9 cellular contexts compared by ENCODE assay signal in the genomic region with DNA sequence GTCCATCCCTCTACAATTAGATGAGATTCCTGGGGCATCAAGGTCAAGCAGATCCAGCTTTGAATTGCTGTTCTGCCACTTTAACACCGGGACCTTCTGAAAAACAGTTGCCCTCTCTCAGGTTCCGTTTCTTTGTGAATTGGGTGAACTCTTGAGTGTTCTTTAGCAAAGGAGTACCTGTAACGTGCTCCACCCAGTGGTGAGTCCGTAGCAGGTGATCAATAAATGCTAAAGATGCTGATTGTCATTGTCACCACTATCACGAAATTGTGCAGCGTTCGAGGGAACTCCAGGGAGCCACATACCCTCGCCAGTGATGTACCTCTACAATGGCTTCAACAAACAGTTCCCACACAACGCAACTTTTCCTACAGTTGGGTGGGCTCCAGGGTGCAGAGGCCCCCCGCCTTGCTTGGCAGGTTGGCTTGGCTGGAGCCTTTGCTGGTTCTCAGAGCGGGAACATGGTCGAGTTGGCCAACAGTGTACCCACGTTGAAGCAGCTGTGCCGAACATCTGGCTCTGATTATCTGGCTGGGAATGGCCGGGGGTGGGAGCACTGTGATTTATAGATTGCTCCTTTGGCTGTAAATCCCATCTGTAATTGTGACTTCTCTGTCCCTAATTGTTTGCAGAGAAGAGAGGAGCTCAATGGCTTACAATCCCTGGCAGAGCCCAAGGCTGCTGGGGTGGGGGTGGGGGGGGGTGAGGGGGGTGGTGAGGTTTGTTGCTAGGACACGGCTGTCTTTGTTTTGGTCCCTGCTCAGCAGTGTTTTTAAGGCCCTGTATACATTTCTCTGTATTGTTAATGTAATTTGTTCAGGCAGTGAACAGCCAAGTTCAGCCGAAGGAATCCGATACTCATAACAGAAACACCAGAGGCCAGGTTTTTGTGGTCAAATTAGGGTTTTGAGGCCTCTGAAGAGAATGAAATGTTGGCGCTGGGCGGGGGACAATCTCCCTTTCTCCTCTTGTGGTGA.
DNase-seq lines count a peak whose midpoint lies in the region; ATAC-seq and TF ChIP-seq lines count a peak whose summit lies in the region.
"Had no signal": no experiment of that assay in that cellular context is flagged by ENCODE, and none has a peak within 500 bp of the region (broad histone marks: within the 10 kb centered on the region; RNA-seq: fewer than 3 reads in every experiment).

No MANE protein-coding gene starts in this region.

- peaks cover 51% of the 10 kb centered on the region for H3K4me1 Mint-ChIP-seq in osteocyte (ENCODE audit: unreplicated experiment)
- H3K4me1 Mint-ChIP-seq in naive thymus-derived CD8-positive, alpha-beta T cell = no peaks in the 10 kb centered on the region
- peaks cover 4% of the 10 kb centered on the region for H3K4me1 Mint-ChIP-seq in activated T-helper 1 cell treated with anti-CD3 and anti-CD28 coated beads, Interleukin-12 subunit alpha, Interleukin-12 subunit beta, Interleukin-2, Interleukin-4 antibody, amounts not matched to agents 30 ng/mL and 10 ng/mL and 1 ng/mL, durations not matched to agents 14 hours and 24 hours and 36 hours (ENCODE audit: low read depth)
- H3K4me1 Mint-ChIP-seq: activated naive CD8-positive, alpha-beta T cell treated with anti-CD3 and anti-CD28 coated beads, Interleukin-2, amount 10 ng/mL, durations not matched to agents 7 days and 5 days had no signal

- ATAC-seq in naive thymus-derived CD8-positive, alpha-beta T cell = no peak

- POLR2A ChIA-PET in naive thymus-derived CD8-positive, alpha-beta T cell (lab: Charles Lee) = no interaction called here

- intact Hi-C loops in esophagus squamous epithelium (cut with DNase I) = no loop called here
- intact Hi-C loops in activated T-helper 1 cell treated with anti-CD3 and anti-CD28 coated beads, Interleukin-12 subunit alpha, Interleukin-12 subunit beta, Interleukin-2, Interleukin-4 antibody, amounts not matched to agents 30 ng/mL and 10 ng/mL and 1 ng/mL, durations not matched to agents 14 hours and 24 hours and 36 hours (cut with micrococcal nuclease) = no loop called here

- H3K27ac Mint-ChIP-seq in osteocyte (ENCODE audit: unreplicated experiment) = peak overlapping the region; percentile 100
- no peak overlapping the region for H3K27ac Mint-ChIP-seq in naive thymus-derived CD8-positive, alpha-beta T cell
- no peak overlapping the region for H3K27ac Mint-ChIP-seq in activated T-helper 1 cell treated with anti-CD3 and anti-CD28 coated beads, Interleukin-12 subunit alpha, Interleukin-12 subunit beta, Interleukin-2, Interleukin-4 antibody, amounts not matched to agents 30 ng/mL and 10 ng/mL and 1 ng/mL, durations not matched to agents 14 hours and 24 hours and 36 hours
- H3K27ac Mint-ChIP-seq: activated naive CD8-positive, alpha-beta T cell treated with anti-CD3 and anti-CD28 coated beads, Interleukin-2, amount 10 ng/mL, durations not matched to agents 7 days and 5 days had no signal

- peak; percentile 45 for DNase-seq in DMS79 treated with DMSO at 0.1 percent for 48 hours (lab: John Stamatoyannopoulos, UW)
- DNase-seq in NCI-H2227 (lab: John Stamatoyannopoulos, UW; ENCODE audit: unreplicated experiment) = peak; percentile 65
- DNase-seq in esophagus squamous epithelium (lab: John Stamatoyannopoulos, UW) = no peak
- no peak for DNase-seq in osteocyte (ENCODE audit: extremely low spot score, unreplicated experiment)
- DNase-seq in naive thymus-derived CD8-positive, alpha-beta T cell = no peak
- DNase-seq in activated T-helper 1 cell treated with anti-CD3 and anti-CD28 coated beads, Interleukin-12 subunit alpha, Interleukin-12 subunit beta, Interleukin-2, Interleukin-4 antibody, amounts not matched to agents 30 ng/mL and 10 ng/mL and 1 ng/mL, durations not matched to agents 14 hours and 24 hours and 36 hours (ENCODE audit: low spot score) = no peak
- no peak for DNase-seq in activated CD4-positive, alpha-beta T cell treated with anti-CD3 and anti-CD28 coated beads, Interleukin-2, amount 50 U/mL, for 4 hours
- no peak for DNase-seq in NCI-H446 (lab: John Stamatoyannopoulos, UW)
- DNase-seq: activated naive CD8-positive, alpha-beta T cell treated with anti-CD3 and anti-CD28 coated beads, Interleukin-2, amount 10 ng/mL, durations not matched to agents 7 days and 5 days had no signal

- peaks cover 3% of the 10 kb centered on the region for H3K36me3 Mint-ChIP-seq in osteocyte (ENCODE audit: unreplicated experiment)
- no peaks in the 10 kb centered on the region for H3K36me3 Mint-ChIP-seq in naive thymus-derived CD8-positive, alpha-beta T cell
- no peaks in the 10 kb centered on the region for H3K36me3 Mint-ChIP-seq in activated T-helper 1 cell treated with anti-CD3 and anti-CD28 coated beads, Interleukin-12 subunit alpha, Interleukin-12 subunit beta, Interleukin-2, Interleukin-4 antibody, amounts not matched to agents 30 ng/mL and 10 ng/mL and 1 ng/mL, durations not matched to agents 14 hours and 24 hours and 36 hours (ENCODE audit: low read depth)
- H3K36me3 Mint-ChIP-seq: activated naive CD8-positive, alpha-beta T cell treated with anti-CD3 and anti-CD28 coated beads, Interleukin-2, amount 10 ng/mL, durations not matched to agents 7 days and 5 days had no signal

- no peaks in the 10 kb centered on the region for H3K9me3 ChIP-seq in esophagus squamous epithelium

- no peak for TF ChIP-seq POLR2A in esophagus squamous epithelium (IDR thresholded peaks at IDR 0.05)

- no peaks in the 10 kb centered on the region for H3K27me3 Mint-ChIP-seq in osteocyte (ENCODE audit: unreplicated experiment)
- H3K27me3 Mint-ChIP-seq in naive thymus-derived CD8-positive, alpha-beta T cell = peaks cover 20 to 36% (median 22%) of the 10 kb centered on the region in 5 donors
- H3K27me3 Mint-ChIP-seq in activated T-helper 1 cell treated with anti-CD3 and anti-CD28 coated beads, Interleukin-12 subunit alpha, Interleukin-12 subunit beta, Interleukin-2, Interleukin-4 antibody, amounts not matched to agents 30 ng/mL and 10 ng/mL and 1 ng/mL, durations not matched to agents 14 hours and 24 hours and 36 hours (ENCODE audit: insufficient read depth) = peaks cover 11% of the 10 kb centered on the region

- WGBS in esophagus squamous epithelium, 2 donors = 54 to 63% methylated on average over 15 to 16 of the region's 20 CpGs

- H3K27me3 ChIP-seq in esophagus squamous epithelium = no peaks in the 10 kb centered on the region

- H3K4me3 ChIP-seq in esophagus squamous epithelium = peak overlapping the region in 1 of 4 donors; percentile 16

- H3K4me3 Mint-ChIP-seq in osteocyte (ENCODE audit: unreplicated experiment) = peak overlapping the region; percentile 65
- H3K4me3 Mint-ChIP-seq in naive thymus-derived CD8-positive, alpha-beta T cell = no peak overlapping the region
- no peak overlapping the region for H3K4me3 Mint-ChIP-seq in activated T-helper 1 cell treated with anti-CD3 and anti-CD28 coated beads, Interleukin-12 subunit alpha, Interleukin-12 subunit beta, Interleukin-2, Interleukin-4 antibody, amounts not matched to agents 30 ng/mL and 10 ng/mL and 1 ng/mL, durations not matched to agents 14 hours and 24 hours and 36 hours
- H3K4me3 Mint-ChIP-seq: activated naive CD8-positive, alpha-beta T cell treated with anti-CD3 and anti-CD28 coated beads, Interleukin-2, amount 10 ng/mL, durations not matched to agents 7 days and 5 days had no signal

- H3K36me3 ChIP-seq in esophagus squamous epithelium = no peaks in the 10 kb centered on the region

- H3K4me1 ChIP-seq in esophagus squamous epithelium = peaks cover 0 to 33% (median 6%) of the 10 kb centered on the region in 3 donors

- H3K27ac ChIP-seq in esophagus squamous epithelium = peak overlapping the region in 3 of 4 donors; percentile 23 to 67 (median 60)

- H3K9me3 Mint-ChIP-seq in osteocyte (ENCODE audit: unreplicated experiment) = no peaks in the 10 kb centered on the region
- no peaks in the 10 kb centered on the region for H3K9me3 Mint-ChIP-seq in naive thymus-derived CD8-positive, alpha-beta T cell
- no peaks in the 10 kb centered on the region for H3K9me3 Mint-ChIP-seq in activated T-helper 1 cell treated with anti-CD3 and anti-CD28 coated beads, Interleukin-12 subunit alpha, Interleukin-12 subunit beta, Interleukin-2, Interleukin-4 antibody, amounts not matched to agents 30 ng/mL and 10 ng/mL and 1 ng/mL, durations not matched to agents 14 hours and 24 hours and 36 hours
- H3K9me3 Mint-ChIP-seq: activated naive CD8-positive, alpha-beta T cell treated with anti-CD3 and anti-CD28 coated beads, Interleukin-2, amount 10 ng/mL, durations not matched to agents 7 days and 5 days had no signal

- no peak for TF ChIP-seq CTCF in esophagus squamous epithelium (IDR thresholded peaks at IDR 0.05)
- peak; percentile 12 for TF ChIP-seq CTCF in osteocyte (IDR thresholded peaks at IDR 0.05)

Comparison
In these comparisons a context has a peak if more than half of its experiments do, and no peak if none do; other contexts are left out.
1. DNase-seq: peak in DMS79 treated with DMSO at 0.1 percent for 48 hours (single experiment) and NCI-H2227 (single experiment); none in esophagus squamous epithelium (single experiment), osteocyte (single experiment), naive thymus-derived CD8-positive, alpha-beta T cell (0 of 10), activated T-helper 1 cell treated with anti-CD3 and anti-CD28 coated beads, Interleukin-12 subunit alpha, Interleukin-12 subunit beta, Interleukin-2, Interleukin-4 antibody, amounts not matched to agents 30 ng/mL and 10 ng/mL and 1 ng/mL, durations not matched to agents 14 hours and 24 hours and 36 hours (single experiment), activated CD4-positive, alpha-beta T cell treated with anti-CD3 and anti-CD28 coated beads, Interleukin-2, amount 50 U/mL, for 4 hours (0 of 2) and NCI-H446 (0 of 2).